In the genomic region with DNA sequence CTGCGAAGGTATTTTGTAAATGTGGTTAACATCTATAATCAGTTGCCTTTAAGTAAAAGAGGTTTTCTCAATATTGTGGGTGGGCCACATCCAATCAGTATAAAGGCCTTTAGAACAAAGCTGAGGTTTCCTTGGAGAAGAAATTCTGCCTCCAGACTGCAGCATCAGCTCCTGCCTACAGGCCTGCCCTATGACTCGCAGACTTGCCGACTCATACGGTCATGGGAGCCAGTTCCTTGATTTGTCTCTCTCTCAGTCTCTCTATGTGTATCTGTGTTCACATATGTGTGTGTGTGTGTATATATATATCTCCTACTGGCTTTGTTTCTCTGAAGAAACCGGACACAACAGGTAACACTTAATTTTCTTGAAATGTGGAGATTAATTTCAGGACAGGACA, we compare ENCODE assay signal across 11 cellular contexts. TPM values are rescaled to one million over a fixed set of nuclear protein-coding genes. Genes with fewer than 3 reads are reported as not detected.
DNase-seq lines count a peak whose midpoint lies in the region; ATAC-seq and TF ChIP-seq lines count a peak whose summit lies in the region.
"Had no signal": no experiment of that assay in that cellular context is flagged by ENCODE, and none has a peak within 500 bp of the region (broad histone marks: within the 10 kb centered on the region; RNA-seq: fewer than 3 reads in every experiment).

No MANE protein-coding gene starts in this region.

- H3K27ac ChIP-seq in substantia nigra (ENCODE audit: low read depth, low read length, poor library complexity, severe bottlenecking), result no peak overlapping the region

- no peaks in the 10 kb centered on the region for H3K9me3 Mint-ChIP-seq in activated naive CD8-positive, alpha-beta T cell treated with anti-CD3 and anti-CD28 coated beads, Interleukin-2, amount 50 U/mL, for 24 hours
- no peaks in the 10 kb centered on the region for H3K9me3 Mint-ChIP-seq in activated naive CD8-positive, alpha-beta T cell treated with anti-CD3 and anti-CD28 coated beads for 36 hours
- no peaks in the 10 kb centered on the region for H3K9me3 Mint-ChIP-seq in stimulated activated effector memory CD8-positive, alpha-beta T cell treated with anti-CD3 and anti-CD28 coated beads, Interleukin-12 subunit alpha, Interleukin-12 subunit beta, amount 100 ng/mL, for 72 hours
- H3K9me3 Mint-ChIP-seq: CD4-positive, alpha-beta T cell; T-helper 2 cell treated with Interferon-gamma antibody and Interleukin-4, amounts not matched to agents 5 μg/mL and 100 μg/mL, for 36 hours had no signal

- ATAC-seq in activated naive CD8-positive, alpha-beta T cell treated with anti-CD3 and anti-CD28 coated beads, Interleukin-2, amount 50 U/mL, for 24 hours, result peak; percentile 82
- ATAC-seq in SK-N-SH treated with all-trans-retinoic acid at 6 μM for 48 hours (peak; percentile 83), HG03135 (IDR thresholded peaks at IDR 0.05; ENCODE audit: unreplicated experiment) (no peak), HG03460 (IDR thresholded peaks at IDR 0.05; ENCODE audit: unreplicated experiment) (no peak)
- ATAC-seq in stimulated activated effector memory CD8-positive, alpha-beta T cell treated with anti-CD3 and anti-CD28 coated beads, Interleukin-12 subunit alpha, Interleukin-12 subunit beta, amount 100 ng/mL, for 72 hours, result peak; percentile 68

- peaks cover 2% of the 10 kb centered on the region for H3K4me1 Mint-ChIP-seq in activated naive CD8-positive, alpha-beta T cell treated with anti-CD3 and anti-CD28 coated beads, Interleukin-2, amount 50 U/mL, for 24 hours
- H3K4me1 Mint-ChIP-seq in activated naive CD8-positive, alpha-beta T cell treated with anti-CD3 and anti-CD28 coated beads for 36 hours, result no peaks in the 10 kb centered on the region
- H3K4me1 Mint-ChIP-seq in stimulated activated effector memory CD8-positive, alpha-beta T cell treated with anti-CD3 and anti-CD28 coated beads, Interleukin-12 subunit alpha, Interleukin-12 subunit beta, amount 100 ng/mL, for 72 hours, result no peaks in the 10 kb centered on the region

- peak; percentile 13 for DNase-seq in activated naive CD8-positive, alpha-beta T cell treated with anti-CD3 and anti-CD28 coated beads, Interleukin-2, amount 50 U/mL, for 24 hours
- no peak for DNase-seq in activated naive CD8-positive, alpha-beta T cell treated with anti-CD3 and anti-CD28 coated beads for 36 hours
- DNase-seq in fibroblast of the conjunctiva (ENCODE audit: low read depth) (peak; percentile 4), substantia nigra (lab: John Stamatoyannopoulos, UW) (no peak)
- no peak for DNase-seq in stimulated activated effector memory CD8-positive, alpha-beta T cell treated with anti-CD3 and anti-CD28 coated beads, Interleukin-12 subunit alpha, Interleukin-12 subunit beta, amount 100 ng/mL, for 72 hours (ENCODE audit: low spot score in 2 of 2)
- DNase-seq: CD4-positive, alpha-beta T cell; NCI-H446 treated with DMSO at 0.1 percent for 48 hours had no signal

- no peak overlapping the region for H3K4me3 Mint-ChIP-seq in activated naive CD8-positive, alpha-beta T cell treated with anti-CD3 and anti-CD28 coated beads, Interleukin-2, amount 50 U/mL, for 24 hours
- no peak overlapping the region for H3K4me3 Mint-ChIP-seq in activated naive CD8-positive, alpha-beta T cell treated with anti-CD3 and anti-CD28 coated beads for 36 hours
- no peak overlapping the region for H3K4me3 Mint-ChIP-seq in stimulated activated effector memory CD8-positive, alpha-beta T cell treated with anti-CD3 and anti-CD28 coated beads, Interleukin-12 subunit alpha, Interleukin-12 subunit beta, amount 100 ng/mL, for 72 hours
- H3K4me3 Mint-ChIP-seq: CD4-positive, alpha-beta T cell; T-helper 2 cell treated with Interferon-gamma antibody and Interleukin-4, amounts not matched to agents 5 μg/mL and 100 μg/mL, for 36 hours had no signal

- H3K27ac Mint-ChIP-seq in activated naive CD8-positive, alpha-beta T cell treated with anti-CD3 and anti-CD28 coated beads, Interleukin-2, amount 50 U/mL, for 24 hours, result no peak overlapping the region
- no peak overlapping the region for H3K27ac Mint-ChIP-seq in activated naive CD8-positive, alpha-beta T cell treated with anti-CD3 and anti-CD28 coated beads for 36 hours
- no peak overlapping the region for H3K27ac Mint-ChIP-seq in stimulated activated effector memory CD8-positive, alpha-beta T cell treated with anti-CD3 and anti-CD28 coated beads, Interleukin-12 subunit alpha, Interleukin-12 subunit beta, amount 100 ng/mL, for 72 hours
- H3K27ac Mint-ChIP-seq: CD4-positive, alpha-beta T cell; T-helper 2 cell treated with Interferon-gamma antibody and Interleukin-4, amounts not matched to agents 5 μg/mL and 100 μg/mL, for 36 hours had no signal

- H3K36me3 Mint-ChIP-seq in activated naive CD8-positive, alpha-beta T cell treated with anti-CD3 and anti-CD28 coated beads, Interleukin-2, amount 50 U/mL, for 24 hours (ENCODE audit: low read depth), result peaks cover 2% of the 10 kb centered on the region
- H3K36me3 Mint-ChIP-seq in activated naive CD8-positive, alpha-beta T cell treated with anti-CD3 and anti-CD28 coated beads for 36 hours, result peaks cover 4% of the 10 kb centered on the region
- no peaks in the 10 kb centered on the region for H3K36me3 Mint-ChIP-seq in stimulated activated effector memory CD8-positive, alpha-beta T cell treated with anti-CD3 and anti-CD28 coated beads, Interleukin-12 subunit alpha, Interleukin-12 subunit beta, amount 100 ng/mL, for 72 hours

- no peaks in the 10 kb centered on the region for H3K27me3 Mint-ChIP-seq in activated naive CD8-positive, alpha-beta T cell treated with anti-CD3 and anti-CD28 coated beads, Interleukin-2, amount 50 U/mL, for 24 hours
- no peaks in the 10 kb centered on the region for H3K27me3 Mint-ChIP-seq in activated naive CD8-positive, alpha-beta T cell treated with anti-CD3 and anti-CD28 coated beads for 36 hours
- H3K27me3 Mint-ChIP-seq: CD4-positive, alpha-beta T cell had no signal

TF ChIP-seq in SK-N-SH treated with all-trans-retinoic acid at 6 μM for 48 hours, 23 proteins besides CTCF, POLR2A, EP300 and RAD21:
- TF ChIP-seq ZNF70 (CRISPR knock-in tag; IDR thresholded peaks at IDR 0.05), result no peak
- TF ChIP-seq ZFP30 (CRISPR knock-in tag; IDR thresholded peaks at IDR 0.05), result no peak
- TF ChIP-seq, protein P1, sequence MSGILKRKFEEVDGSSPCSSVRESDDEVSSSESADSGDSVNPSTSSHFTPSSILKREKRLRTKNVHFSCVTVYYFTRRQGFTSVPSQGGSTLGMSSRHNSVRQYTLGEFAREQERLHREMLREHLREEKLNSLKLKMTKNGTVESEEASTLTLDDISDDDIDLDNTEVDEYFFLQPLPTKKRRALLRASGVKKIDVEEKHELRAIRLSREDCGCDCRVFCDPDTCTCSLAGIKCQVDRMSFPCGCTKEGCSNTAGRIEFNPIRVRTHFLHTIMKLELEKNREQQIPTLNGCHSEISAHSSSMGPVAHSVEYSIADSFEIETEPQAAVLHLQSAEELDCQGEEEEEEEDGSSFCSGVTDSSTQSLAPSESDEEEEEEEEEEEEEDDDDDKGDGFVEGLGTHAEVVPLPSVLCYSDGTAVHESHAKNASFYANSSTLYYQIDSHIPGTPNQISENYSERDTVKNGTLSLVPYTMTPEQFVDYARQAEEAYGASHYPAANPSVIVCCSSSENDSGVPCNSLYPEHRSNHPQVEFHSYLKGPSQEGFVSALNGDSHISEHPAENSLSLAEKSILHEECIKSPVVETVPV (CRISPR knock-in tag; IDR thresholded peaks at IDR 0.05), result no peak
- TF ChIP-seq SNAI2 (CRISPR knock-in tag; IDR thresholded peaks at IDR 0.05), result no peak
- no peak for TF ChIP-seq ESRRG (CRISPR knock-in tag; IDR thresholded peaks at IDR 0.05)
- TF ChIP-seq CSDC2 (CRISPR knock-in tag; IDR thresholded peaks at IDR 0.05), result no peak
- TF ChIP-seq OSR1 (CRISPR knock-in tag; IDR thresholded peaks at IDR 0.05), result no peak

RNA-seq across cellular contexts. Expression of gene SLC36A1, which starts 45.3 kb away (rescaled TPM):
- 1 to 10 TPM; 5.0 to 5.5 TPM for total RNA-seq in activated naive CD8-positive, alpha-beta T cell treated with anti-CD3 and anti-CD28 coated beads for 36 hours

Comparison
In these comparisons a context has a peak if more than half of its experiments do, and no peak if none do; other contexts are left out.
1. DNase-seq: peak in activated naive CD8-positive, alpha-beta T cell treated with anti-CD3 and anti-CD28 coated beads, Interleukin-2, amount 50 U/mL, for 24 hours (single experiment) and fibroblast of the conjunctiva (single experiment); none in activated naive CD8-positive, alpha-beta T cell treated with anti-CD3 and anti-CD28 coated beads for 36 hours (single experiment), stimulated activated effector memory CD8-positive, alpha-beta T cell treated with anti-CD3 and anti-CD28 coated beads, Interleukin-12 subunit alpha, Interleukin-12 subunit beta, amount 100 ng/mL, for 72 hours (0 of 2) and substantia nigra (0 of 49).
2. ATAC-seq: peak in activated naive CD8-positive, alpha-beta T cell treated with anti-CD3 and anti-CD28 coated beads, Interleukin-2, amount 50 U/mL, for 24 hours (single experiment), SK-N-SH treated with all-trans-retinoic acid at 6 μM for 48 hours (single experiment) and stimulated activated effector memory CD8-positive, alpha-beta T cell treated with anti-CD3 and anti-CD28 coated beads, Interleukin-12 subunit alpha, Interleukin-12 subunit beta, amount 100 ng/mL, for 72 hours (single experiment); none in HG03135 (single experiment) and HG03460 (single experiment).